ENCODE assay signal across 26 cellular contexts in the genomic region with DNA sequence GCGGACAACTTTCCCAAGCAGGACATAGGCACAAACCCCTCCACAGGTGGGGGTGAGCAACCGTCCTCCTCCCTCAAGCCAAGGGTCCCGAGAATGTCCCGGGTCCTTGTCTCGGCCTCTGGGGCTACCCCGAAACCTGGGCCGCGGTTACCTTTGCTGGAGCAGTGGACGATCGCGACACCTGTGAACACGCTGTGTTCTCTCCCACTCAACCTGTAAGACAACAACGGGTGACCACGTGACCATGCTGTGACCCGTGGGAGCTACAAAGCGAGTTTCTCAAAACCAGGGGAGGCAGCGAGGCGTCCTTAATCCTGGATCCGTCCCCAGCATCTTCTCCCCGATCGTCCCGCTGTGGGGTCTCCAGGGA. TPM values are rescaled to one million over a fixed set of nuclear protein-coding genes. Genes with fewer than 3 reads are reported as not detected.
DNase-seq lines count a peak whose midpoint lies in the region; ATAC-seq and TF ChIP-seq lines count a peak whose summit lies in the region.
"Had no signal": no experiment of that assay in that cellular context is flagged by ENCODE, and none has a peak within 500 bp of the region (broad histone marks: within the 10 kb centered on the region; RNA-seq: fewer than 3 reads in every experiment).

No MANE protein-coding gene starts in this region.

- ATAC-seq in RWPE2 (ENCODE audit: low read depth): no peak
- ATAC-seq in left lung: no peak
- no peak for ATAC-seq in HG02884 (IDR thresholded peaks at IDR 0.05; ENCODE audit: unreplicated experiment)

- H3K9me3 ChIP-seq in RWPE2 (ENCODE audit: severe bottlenecking) (no peaks in the 10 kb centered on the region), left lung (no peaks in the 10 kb centered on the region), suprapubic skin (no peaks in the 10 kb centered on the region)
- H3K9me3 ChIP-seq: A549, MG63 had no signal

- H3K4me1 ChIP-seq in RWPE2 (ENCODE audit: insufficient read depth, poor library complexity, severe bottlenecking) (no peaks in the 10 kb centered on the region), left lung (no peaks in the 10 kb centered on the region), suprapubic skin (no peaks in the 10 kb centered on the region)
- H3K4me1 ChIP-seq: A549 had no signal

- 95% methylated on average over 22 of the region's 22 CpGs for WGBS in suprapubic skin

- H3K4me3 ChIP-seq in RWPE2 (ENCODE audit: severe bottlenecking) (no peak overlapping the region), left lung (no peak overlapping the region), suprapubic skin (no peak overlapping the region)
- H3K4me3 ChIP-seq: A549, GM12878, MG63, SK-N-MC had no signal

- H3K27me3 ChIP-seq in RWPE2 (ENCODE audit: insufficient read depth, poor library complexity, severe bottlenecking) (no peaks in the 10 kb centered on the region), left lung (no peaks in the 10 kb centered on the region), suprapubic skin (no peaks in the 10 kb centered on the region)
- H3K27me3 ChIP-seq: MG63 had no signal

- TF ChIP-seq CTCF in RWPE2 (IDR thresholded peaks at IDR 0.05; ENCODE audit: poor library complexity, severe bottlenecking): no peak
- no peak for TF ChIP-seq CTCF in left lung (IDR thresholded peaks at IDR 0.05)
- TF ChIP-seq CTCF in suprapubic skin (IDR thresholded peaks at IDR 0.05): no peak

- TF ChIP-seq EP300 in suprapubic skin (IDR thresholded peaks at IDR 0.05): no peak

- H3K36me3 ChIP-seq in RWPE2 (ENCODE audit: low read depth) (peaks cover 50% of the 10 kb centered on the region), left lung (peaks cover 0 to 74% of the 10 kb centered on the region in 2 donors), suprapubic skin (peaks cover 71% of the 10 kb centered on the region)

- DNase-seq in activated effector memory CD4-positive, alpha-beta T cell treated with anti-CD3 and anti-CD28 coated beads, Interleukin-2, amount 50 U/mL, for 16 hours: peak; percentile 59
- DNase-seq in activated effector memory CD4-positive, alpha-beta T cell treated with Interleukin-2 at 50 U/mL for 16 hours: no peak
- DNase-seq in RWPE2 (ENCODE audit: low spot score) (peak; percentile 67), left lung (peak; percentile 28 to 61), suprapubic skin (ENCODE audit: low spot score in 2 of 2) (peak; percentile 50 to 78), CD1c-positive myeloid dendritic cell (ENCODE audit: extremely low spot score) (no peak), NCI-H774 (lab: John Stamatoyannopoulos, UW) (no peak)
- DNase-seq: AML-193, C1 segment of cervical spinal cord, DMS 273 treated with DMSO at 0.1 percent for 48 hours, DMS79, EL, GDM1, IMR-90, KG1, MG63, NCI-H1105 treated with DMSO at 0.1 percent for 48 hours, NCI-H2081, NCI-H2227 treated with DMSO at 0.1 percent for 48 hours, NCI-H526 treated with DMSO at 0.1 percent for 48 hours, SHP77 treated with DMSO at 0.1 percent for 48 hours had no signal

- H3K27ac ChIP-seq in RWPE2 (ENCODE audit: poor library complexity, severe bottlenecking) (no peak overlapping the region), left lung (no peak overlapping the region), suprapubic skin (no peak overlapping the region)
- H3K27ac ChIP-seq: A549, RWPE1, SK-N-MC had no signal

- intact Hi-C loops in left lung (cut with DNase I): no loop called here

- no peak for TF ChIP-seq POLR2A in suprapubic skin (IDR thresholded peaks at IDR 0.05)

RNA-seq across cellular contexts. Expression of a gene that starts 17.9 kb away (rescaled TPM):
- total RNA-seq in left lung (10 to 100 TPM; 18.6 to 19.6 TPM), suprapubic skin (10 to 100 TPM; 19.4 to 27.7 (median 24.4) TPM)

RNA-seq across cellular contexts. Expression of a gene that starts 42.9 kb away (rescaled TPM):
- total RNA-seq in left lung (100 to 1,000 TPM; 285 to 337 TPM), suprapubic skin (100 to 1,000 TPM; 250 to 408 (median 336) TPM)

Comparison
In these comparisons a context has a peak if more than half of its experiments do, and no peak if none do; other contexts are left out.
1. DNase-seq: peak in activated effector memory CD4-positive, alpha-beta T cell treated with anti-CD3 and anti-CD28 coated beads, Interleukin-2, amount 50 U/mL, for 16 hours (single experiment), RWPE2 (single experiment), left lung (2 of 2) and suprapubic skin (2 of 2); none in activated effector memory CD4-positive, alpha-beta T cell treated with Interleukin-2 at 50 U/mL for 16 hours (single experiment), CD1c-positive myeloid dendritic cell (single experiment) and NCI-H774 (single experiment).